In genomic region chr5:136308396-136308795, GRCh38 we compare ENCODE assay signal across 1 cellular context.
TF ChIP-seq lines count a peak whose summit lies in the region.

No MANE protein-coding gene starts in this region.

TF ChIP-seq in IMR-90, 13 proteins besides CTCF, POLR2A, EP300 and RAD21 (continued from another document):
- no peak for TF ChIP-seq ELK1 (IDR thresholded peaks at IDR 0.05; ENCODE audit: borderline replicate concordance, low read depth, low read length)
- no peak for TF ChIP-seq SMC3 (IDR thresholded peaks at IDR 0.05; ENCODE audit: low read depth, low read length)
- no peak for TF ChIP-seq MAZ (IDR thresholded peaks at IDR 0.05; ENCODE audit: borderline replicate concordance, low read depth, low read length)
